8 cellular contexts compared by ENCODE assay signal in genomic region chr13:26186995-26187394, GRCh38. TPM values are rescaled to one million over a fixed set of nuclear protein-coding genes. Genes with fewer than 3 reads are reported as not detected.
A peak's percentile ranks its signal among the peaks of the same experiment; 100 is the strongest.
DNase-seq lines count a peak whose midpoint lies in the region; ATAC-seq, FAIRE-seq and TF ChIP-seq lines count a peak whose summit lies in the region.

No MANE protein-coding gene starts in this region.

- intact Hi-C loops in prostate gland (cut with DNase I), result loop anchor here (5.0 to 10.0 kb wide), 4 partner anchors 65 to 748 kb away; partner anchors contain the start of gene CDK8

- no peak for FAIRE-seq in GM12891 (lab: Jason Lieb, UNC)

- H3K4me3 ChIP-seq in SJSA1, result peak overlapping the region; percentile 56
- peak overlapping the region; percentile 40 to 79 for H3K4me3 ChIP-seq in esophagus (ENCODE audit: low read depth in 1 of 2, low read length in 2 of 2)
- H3K4me3 ChIP-seq in prostate gland, result peak overlapping the region; percentile 42 to 53

- no peaks in the 10 kb centered on the region for H3K27me3 ChIP-seq in SJSA1 (replicated peaks)
- H3K27me3 ChIP-seq in esophagus (ENCODE audit: control insufficient read depth in 1 of 2, insufficient read depth in 2 of 2, low read length in 2 of 2), result no peaks in the 10 kb centered on the region
- no peaks in the 10 kb centered on the region for H3K27me3 ChIP-seq in prostate gland (replicated peaks; ENCODE audit: insufficient read depth)

- H3K4me1 ChIP-seq in SJSA1 (replicated peaks), result peaks cover 6% of the 10 kb centered on the region
- H3K4me1 ChIP-seq in esophagus (ENCODE audit: control insufficient read depth in 2 of 2, insufficient read depth in 2 of 2, low read length in 1 of 2), result peaks cover 0 to 4% of the 10 kb centered on the region in 2 donors
- H3K4me1 ChIP-seq in prostate gland (replicated peaks), result no peaks in the 10 kb centered on the region

- H3K36me3 ChIP-seq in SJSA1, result no peaks in the 10 kb centered on the region
- no peaks in the 10 kb centered on the region for H3K36me3 ChIP-seq in esophagus (ENCODE audit: control insufficient read depth in 2 of 2, insufficient read depth in 2 of 2, low read length in 1 of 2)
- H3K36me3 ChIP-seq in prostate gland, result no peaks in the 10 kb centered on the region

- no peak for TF ChIP-seq CTCF in prostate gland (IDR thresholded peaks at IDR 0.05)

- H3K9me3 ChIP-seq in SJSA1 (replicated peaks) (no peaks in the 10 kb centered on the region), esophagus (ENCODE audit: control insufficient read depth in 2 of 2, insufficient read depth in 1 of 2, low read depth in 1 of 2, low read length in 1 of 2) (no peaks in the 10 kb centered on the region), prostate gland (no peaks in the 10 kb centered on the region)

- 46% methylated on average over 22 of the region's 22 CpGs for WGBS in esophagus, 2 donors
- WGBS in prostate gland, result 43% methylated on average over 16 of the region's 22 CpGs

- DNase-seq in GM03348 (ENCODE audit: low spot score) (peak; percentile 10), SJSA1 (ENCODE audit: low read depth in 1 of 2, low spot score in 2 of 2) (no peak), prostate gland (ENCODE audit: low spot score) (no peak), inferior parietal cortex (ENCODE audit: extremely low spot score) (no peak), GM12891 (ENCODE audit: insufficient read length, low spot score) (no peak), ureter (ENCODE audit: low spot score) (no peak)

- TF ChIP-seq POLR2A in prostate gland (IDR thresholded peaks at IDR 0.05), result no peak
- no peak for TF ChIP-seq POLR2A in GM12891 (IDR thresholded peaks at IDR 0.05; ENCODE audit: low read depth, low read length)

- no peak overlapping the region for H3K27ac ChIP-seq in SJSA1
- no peak overlapping the region for H3K27ac ChIP-seq in esophagus (ENCODE audit: low read depth in 2 of 2, low read length in 1 of 2)
- peak overlapping the region; percentile 48 to 67 for H3K27ac ChIP-seq in prostate gland

- no peak for ATAC-seq in GM21360 (IDR thresholded peaks at IDR 0.05; ENCODE audit: unreplicated experiment)

TF ChIP-seq in GM12891, 5 proteins besides CTCF, POLR2A, EP300 and RAD21:
- no peak for TF ChIP-seq POLR2AphosphoS5 (IDR thresholded peaks at IDR 0.05; ENCODE audit: low read depth, low read length)
- TF ChIP-seq SPI1 (IDR thresholded peaks at IDR 0.05; ENCODE audit: low read depth, low read length), result no peak
- no peak for TF ChIP-seq PAX5 (IDR thresholded peaks at IDR 0.05; ENCODE audit: insufficient read depth, low read length, severe bottlenecking)
- TF ChIP-seq TAF1 (IDR thresholded peaks at IDR 0.05; ENCODE audit: low read depth, low read length), result no peak
- TF ChIP-seq POU2F2 (IDR thresholded peaks at IDR 0.05; ENCODE audit: low read depth, low read length), result no peak
TF ChIP-seq in GM12891: peak in this region for 0.

RNA-seq across cellular contexts. Expression of gene RNF6, which starts 35.1 kb away (rescaled TPM):
- 41.8 and 57.9 TPM in 2 replicates for total RNA-seq in SJSA1 (2014; rRNA removed; shearing (Covaris generic))
- polyA plus RNA-seq in esophagus, result 10 to 100 TPM; 12.6 to 17.3 TPM
- total RNA-seq in prostate gland (10 to 100 TPM; 22.4 to 28.2 TPM), ureter (33.8 TPM)
- polyA plus RNA-seq in GM12891 (2012; ENCODE audit: low read depth, missing spikeins), result 26.7 TPM

Comparison
In these comparisons a context has a peak if more than half of its experiments do, and no peak if none do; other contexts are left out.
1. H3K27ac ChIP-seq: peak in prostate gland (2 of 2); none in SJSA1 (single experiment) and esophagus (0 of 2).
2. Peak in every context shown above with its lines, with median percentiles within 50 percentile points of each other: H3K4me3 ChIP-seq.